In genomic region chr12:110741371-110741770, GRCh38 we compare ENCODE assay signal across 8 cellular contexts. TPM values are rescaled to one million over a fixed set of nuclear protein-coding genes. Genes with fewer than 3 reads are reported as not detected.
DNase-seq lines count a peak whose midpoint lies in the region; ATAC-seq lines count a peak whose summit lies in the region.

No MANE protein-coding gene starts in this region.

- no peaks in the 10 kb centered on the region for H3K27me3 ChIP-seq in stomach smooth muscle (ENCODE audit: control insufficient read depth in 1 of 2, insufficient read depth in 2 of 2, low read length in 2 of 2)

- H3K4me1 Mint-ChIP-seq in activated naive CD4-positive, alpha-beta T cell treated with anti-CD3 and anti-CD28 coated beads, Interleukin-2, amount 50 U/mL, for 24 hours, result peaks cover 50% of the 10 kb centered on the region

- H3K36me3 Mint-ChIP-seq in activated naive CD4-positive, alpha-beta T cell treated with anti-CD3 and anti-CD28 coated beads, Interleukin-2, amount 50 U/mL, for 24 hours, result peaks cover 24% of the 10 kb centered on the region

- intact Hi-C loops in left colon (cut with DNase I, micrococcal nuclease), result no loop called here

- H3K36me3 ChIP-seq in stomach smooth muscle (ENCODE audit: control insufficient read depth in 2 of 2, insufficient read depth in 2 of 2, low read length in 2 of 2), result no peaks in the 10 kb centered on the region

- peaks cover 26% of the 10 kb centered on the region for H3K4me1 ChIP-seq in stomach smooth muscle (ENCODE audit: control insufficient read depth, insufficient read depth, low read length)

- ATAC-seq in left colon, result no peak
- ATAC-seq in GM21786 (IDR thresholded peaks at IDR 0.05; ENCODE audit: unreplicated experiment), result no peak

- H3K27me3 Mint-ChIP-seq in activated naive CD4-positive, alpha-beta T cell treated with anti-CD3 and anti-CD28 coated beads, Interleukin-2, amount 50 U/mL, for 24 hours, result no peaks in the 10 kb centered on the region

- peak overlapping the region; percentile 62 to 68 for H3K9ac ChIP-seq in stomach smooth muscle (ENCODE audit: low read length in 2 of 2)

- H3K9me3 Mint-ChIP-seq in activated naive CD4-positive, alpha-beta T cell treated with anti-CD3 and anti-CD28 coated beads, Interleukin-2, amount 50 U/mL, for 24 hours, result no peaks in the 10 kb centered on the region

- H3K4me3 ChIP-seq in stomach smooth muscle (ENCODE audit: low read length in 2 of 2), result peak overlapping the region; percentile 75 to 93

- H3K27ac Mint-ChIP-seq in activated naive CD4-positive, alpha-beta T cell treated with anti-CD3 and anti-CD28 coated beads, Interleukin-2, amount 50 U/mL, for 24 hours, result peak overlapping the region; percentile 99

- H3K27ac ChIP-seq in stomach smooth muscle (ENCODE audit: low read length), result no peak overlapping the region

- no peaks in the 10 kb centered on the region for H3K9me3 ChIP-seq in stomach smooth muscle (ENCODE audit: control insufficient read depth in 2 of 2, low read length in 2 of 2)

- peak overlapping the region; percentile 100 for H3K4me3 Mint-ChIP-seq in activated naive CD4-positive, alpha-beta T cell treated with anti-CD3 and anti-CD28 coated beads, Interleukin-2, amount 50 U/mL, for 24 hours

- peak; percentile 35 for DNase-seq in stimulated activated CD4-positive, alpha-beta T cell treated with anti-CD3 and anti-CD28 coated beads, Interleukin-4, amount 100 ng/mL, for 24 hours
- no peak for DNase-seq in stimulated activated CD4-positive, alpha-beta T cell treated with anti-CD3 and anti-CD28 coated beads, Interleukin-4, amount 100 ng/mL, for 1 hour
- DNase-seq in islet precursor cell (peak; percentile 48), left colon (no peak), DMS 273 (lab: John Stamatoyannopoulos, UW; ENCODE audit: unreplicated experiment) (no peak)

RNA-seq across cellular contexts. Expression of gene PPP1CC, which starts 1.3 kb away (rescaled TPM):
- total RNA-seq in left colon, result 100 to 1,000 TPM; 165 to 178 TPM

RNA-seq across cellular contexts. Expression of gene HVCN1, which starts 52.5 kb away (rescaled TPM):
- 1 to 10 TPM; 1.4 to 3.0 TPM for total RNA-seq in left colon

Comparison
In these comparisons a context has a peak if more than half of its experiments do, and no peak if none do; other contexts are left out.
1. DNase-seq: peak in stimulated activated CD4-positive, alpha-beta T cell treated with anti-CD3 and anti-CD28 coated beads, Interleukin-4, amount 100 ng/mL, for 24 hours (single experiment) and islet precursor cell (single experiment); none in stimulated activated CD4-positive, alpha-beta T cell treated with anti-CD3 and anti-CD28 coated beads, Interleukin-4, amount 100 ng/mL, for 1 hour (single experiment), left colon (0 of 2) and DMS 273 (single experiment).